ENCODE assay signal across 11 cellular contexts in the genomic region with DNA sequence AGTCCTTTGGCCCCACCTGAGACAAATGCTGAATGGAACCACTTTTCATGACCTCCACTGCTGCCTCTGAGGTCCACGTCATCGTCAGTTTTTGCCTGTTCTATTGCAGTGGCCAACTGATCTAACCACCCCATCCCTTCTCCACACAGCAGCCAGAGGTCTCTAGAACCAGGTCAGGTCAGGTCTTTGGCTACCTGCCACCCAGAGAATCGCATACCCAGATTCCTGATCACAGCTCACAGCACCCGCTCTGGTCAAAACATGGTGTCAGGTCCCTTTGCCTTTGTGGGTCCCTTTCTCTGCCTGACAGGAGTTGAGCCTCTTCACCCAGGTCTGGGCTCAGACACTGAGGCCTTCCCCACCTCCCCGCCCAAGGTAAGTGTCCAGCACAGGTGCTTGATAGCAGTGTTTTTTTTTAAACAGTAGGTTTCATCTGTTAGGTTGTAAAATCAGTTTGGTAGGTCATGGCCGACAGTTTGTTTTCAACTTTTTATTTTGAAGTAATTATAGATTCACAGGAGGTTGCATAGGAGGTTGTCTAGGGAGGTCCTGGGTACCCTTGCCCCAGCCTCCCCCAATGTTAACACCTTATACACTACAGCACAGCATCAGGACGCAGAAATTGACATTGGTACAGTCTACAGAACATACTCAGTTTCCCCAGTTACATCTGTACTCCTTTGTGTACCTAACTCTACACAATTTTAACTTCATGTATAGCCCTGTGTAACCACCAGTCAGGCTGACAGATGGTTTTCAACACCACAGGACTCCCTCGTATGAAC. TPM values are rescaled to one million over a fixed set of nuclear protein-coding genes. Genes with fewer than 3 reads are reported as not detected.
DNase-seq lines count a peak whose midpoint lies in the region; ATAC-seq and TF ChIP-seq lines count a peak whose summit lies in the region.
"Had no signal": no experiment of that assay in that cellular context is flagged by ENCODE, and none has a peak within 500 bp of the region (broad histone marks: within the 10 kb centered on the region; RNA-seq: fewer than 3 reads in every experiment).

No MANE protein-coding gene starts in this region.

- CTCF ChIA-PET in activated naive CD4-positive, alpha-beta T cell treated with anti-CD3 and anti-CD28 coated beads for 36 hours (lab: Charles Lee): no interaction called here

- intact Hi-C loops in activated naive CD4-positive, alpha-beta T cell treated with anti-CD3 and anti-CD28 coated beads for 36 hours (cut with micrococcal nuclease): no loop called here
- intact Hi-C loops in adrenal gland (cut with DNase I): no loop called here
- intact Hi-C loops in psoas muscle (cut with DNase I): loop anchor here (5.0 to 10.0 kb wide), 2 partner anchors 37 to 146 kb away; partner anchors contain the start of genes CDC45 (in 1 of the 2), CLTCL1 (in 1 of the 2) and UFD1 (in 1 of the 2)

- peak; percentile 65 to 80 (median 78) for ATAC-seq in psoas muscle

- H3K27me3 ChIP-seq in adrenal gland (no peaks in the 10 kb centered on the region), psoas muscle (ENCODE audit: insufficient read depth in 3 of 3, low read length in 2 of 3) (no peaks in the 10 kb centered on the region)
- H3K27me3 ChIP-seq: esophagus muscularis mucosa, vagina had no signal

- H3K27ac ChIP-seq in adrenal gland (no peak overlapping the region), psoas muscle (peak overlapping the region; percentile 73)
- H3K27ac ChIP-seq: esophagus muscularis mucosa, vagina had no signal

- H3K36me3 Mint-ChIP-seq in activated naive CD4-positive, alpha-beta T cell treated with anti-CD3 and anti-CD28 coated beads for 36 hours (ENCODE audit: low read depth): peaks cover 9% of the 10 kb centered on the region

- no peaks in the 10 kb centered on the region for H3K9me3 ChIP-seq in adrenal gland (replicated peaks in 1 of 3)
- H3K9me3 ChIP-seq in psoas muscle: no peaks in the 10 kb centered on the region
- H3K9me3 ChIP-seq: esophagus muscularis mucosa, vagina had no signal

- no peak for TF ChIP-seq POLR2A in adrenal gland (IDR thresholded peaks at IDR 0.05)

- TF ChIP-seq CTCF in adrenal gland (IDR thresholded peaks at IDR 0.05) (no peak), psoas muscle (IDR thresholded peaks at IDR 0.05) (no peak)

- H3K4me3 ChIP-seq in adrenal gland (no peak overlapping the region), psoas muscle (no peak overlapping the region)
- H3K4me3 ChIP-seq: esophagus muscularis mucosa, vagina had no signal

- peak overlapping the region; percentile 44 for H3K27ac Mint-ChIP-seq in activated naive CD4-positive, alpha-beta T cell treated with anti-CD3 and anti-CD28 coated beads for 36 hours
- H3K27ac Mint-ChIP-seq: activated naive CD8-positive, alpha-beta T cell treated with anti-CD3 and anti-CD28 coated beads, Interleukin-2, amount 10 ng/mL, durations not matched to agents 7 days and 5 days had no signal

- H3K4me1 ChIP-seq in adrenal gland (replicated peaks in 1 of 2) (peaks cover 0 to 6% of the 10 kb centered on the region in 2 donors), psoas muscle (peaks cover 65% of the 10 kb centered on the region)

- peaks cover 20% of the 10 kb centered on the region for H3K4me1 Mint-ChIP-seq in activated naive CD4-positive, alpha-beta T cell treated with anti-CD3 and anti-CD28 coated beads for 36 hours (ENCODE audit: low read depth)

- peaks cover 0 to 31% of the 10 kb centered on the region in 2 donors for H3K36me3 ChIP-seq in adrenal gland (replicated peaks in 1 of 2)
- peaks cover 0 to 39% of the 10 kb centered on the region in 2 donors for H3K36me3 ChIP-seq in psoas muscle (ENCODE audit: insufficient read depth in 1 of 2, low read depth in 1 of 2)

- no peaks in the 10 kb centered on the region for H3K9me3 Mint-ChIP-seq in activated naive CD4-positive, alpha-beta T cell treated with anti-CD3 and anti-CD28 coated beads for 36 hours
- H3K9me3 Mint-ChIP-seq: activated naive CD8-positive, alpha-beta T cell treated with anti-CD3 and anti-CD28 coated beads, Interleukin-2, amount 10 ng/mL, durations not matched to agents 7 days and 5 days had no signal

- no peak overlapping the region for H3K4me3 Mint-ChIP-seq in activated naive CD4-positive, alpha-beta T cell treated with anti-CD3 and anti-CD28 coated beads for 36 hours
- H3K4me3 Mint-ChIP-seq: activated naive CD8-positive, alpha-beta T cell treated with anti-CD3 and anti-CD28 coated beads, Interleukin-2, amount 10 ng/mL, durations not matched to agents 7 days and 5 days had no signal

- WGBS in adrenal gland, 4 donors: 66 to 83% (median 78%) methylated on average over 8 of the region's 8 CpGs
- WGBS in psoas muscle, 3 donors: 51 to 64% (median 57%) methylated on average over 8 of the region's 8 CpGs

- no peak for DNase-seq in activated naive CD4-positive, alpha-beta T cell treated with anti-CD3 and anti-CD28 coated beads for 36 hours
- no peak for DNase-seq in activated naive CD4-positive, alpha-beta T cell treated with anti-CD3 and anti-CD28 coated beads, Interleukin-2, amount 50 U/mL, for 16 hours
- DNase-seq in adrenal gland: peak in 6 of 7 donors; percentile 29 to 74 (median 55)
- peak; percentile 43 to 81 for DNase-seq in psoas muscle
- DNase-seq in D341Med (ENCODE audit: low spot score): no peak
- DNase-seq in NCI-H2171 (lab: John Stamatoyannopoulos, UW): no peak
- DNase-seq: activated naive CD8-positive, alpha-beta T cell treated with anti-CD3 and anti-CD28 coated beads, Interleukin-2, amount 10 ng/mL, durations not matched to agents 7 days and 5 days; mesendoderm; NCI-H1930 had no signal

- H3K27me3 Mint-ChIP-seq in activated naive CD4-positive, alpha-beta T cell treated with anti-CD3 and anti-CD28 coated beads for 36 hours (ENCODE audit: low read depth): no peaks in the 10 kb centered on the region
- H3K27me3 Mint-ChIP-seq: activated naive CD8-positive, alpha-beta T cell treated with anti-CD3 and anti-CD28 coated beads, Interleukin-2, amount 10 ng/mL, durations not matched to agents 7 days and 5 days had no signal

RNA-seq across cellular contexts. Expression of gene C22orf39, which starts 6.9 kb away (rescaled TPM):
- 10 to 100 TPM; 29.3 to 30.2 TPM for total RNA-seq in activated naive CD4-positive, alpha-beta T cell treated with anti-CD3 and anti-CD28 coated beads for 36 hours
- total RNA-seq in adrenal gland: 10 to 100 TPM; 27.5 to 72.5 (median 44.4) TPM
- polyA plus RNA-seq in adrenal gland: 10 to 100 TPM; 39.6 to 49.6 (median 48.0) TPM
- 100 to 1,000 TPM in 1 of 4 donors, 10 to 100 TPM in 3; 84.3 to 101 (median 92.3) TPM for total RNA-seq in psoas muscle
- polyA plus RNA-seq in psoas muscle: 100 to 1,000 TPM in 1 of 3 donors, 10 to 100 TPM in 2; 60.9 to 104 (median 66.7) TPM

RNA-seq across cellular contexts. Expression of gene MRPL40, which starts 8.3 kb away (rescaled TPM):
- total RNA-seq in activated naive CD4-positive, alpha-beta T cell treated with anti-CD3 and anti-CD28 coated beads for 36 hours: 10 to 100 TPM; 32.6 to 34.9 TPM
- total RNA-seq in adrenal gland (10 to 100 TPM; 22.4 to 60.3 (median 48.7) TPM), psoas muscle (10 to 100 TPM; 53.7 to 70.5 (median 58.2) TPM)
- polyA plus RNA-seq in adrenal gland (100 to 1,000 TPM in 1 of 3 donors, 10 to 100 TPM in 2; 73.6 to 132 (median 92.4) TPM), psoas muscle (10 to 100 TPM; 45.8 to 78.6 (median 62.3) TPM)

RNA-seq across cellular contexts. Expression of gene HIRA, which starts 9.1 kb away (rescaled TPM):
- 10 to 100 TPM; 16.2 to 18.0 TPM for total RNA-seq in activated naive CD4-positive, alpha-beta T cell treated with anti-CD3 and anti-CD28 coated beads for 36 hours
- 10 to 100 TPM; 16.6 to 47.8 (median 22.4) TPM for total RNA-seq in adrenal gland
- polyA plus RNA-seq in adrenal gland: 10 to 100 TPM in 2 of 3 donors, 1 to 10 TPM in 1; 8.4 to 18.5 (median 11.2) TPM
- total RNA-seq in psoas muscle: 10 to 100 TPM; 12.3 to 32.7 (median 18.8) TPM
- 10 to 100 TPM; 13.3 to 18.9 (median 14.4) TPM for polyA plus RNA-seq in psoas muscle

RNA-seq across cellular contexts. Expression of gene UFD1, which starts 38.4 kb away (rescaled TPM):
- total RNA-seq in activated naive CD4-positive, alpha-beta T cell treated with anti-CD3 and anti-CD28 coated beads for 36 hours: 10 to 100 TPM; 75.1 to 83.3 TPM
- total RNA-seq in adrenal gland (10 to 100 TPM; 20.1 to 68.9 (median 43.9) TPM), psoas muscle (10 to 100 TPM; 44.3 to 97.4 (median 58.4) TPM)
- polyA plus RNA-seq in adrenal gland (100 to 1,000 TPM in 1 of 3 donors, 10 to 100 TPM in 2; 42.6 to 128 (median 67.6) TPM), psoas muscle (100 to 1,000 TPM in 2 of 3 donors, 10 to 100 TPM in 1; 79.6 to 226 (median 124) TPM)

RNA-seq across cellular contexts. Expression of gene CDC45, which starts 39.1 kb away (rescaled TPM):
- total RNA-seq in activated naive CD4-positive, alpha-beta T cell treated with anti-CD3 and anti-CD28 coated beads for 36 hours: 10 to 100 TPM; 86.3 to 91.7 TPM
- total RNA-seq in adrenal gland (1 to 10 TPM in 4 of 8 donors, under 1 TPM in 3, not detected in 1; 0.87 to 2.7 (median 1.0) TPM), psoas muscle (under 1 TPM in 2 of 4 donors, not detected in 2; 0.50 to 0.71 TPM)
- polyA plus RNA-seq in adrenal gland (1 to 10 TPM in 2 of 3 donors, under 1 TPM in 1; 0.88 to 2.2 (median 2.0) TPM), psoas muscle (under 1 TPM; 0.30 to 0.77 (median 0.73) TPM)

Comparison
In these comparisons a context has a peak if more than half of its experiments do, and no peak if none do; other contexts are left out.
1. DNase-seq: peak in adrenal gland (6 of 7) and psoas muscle (2 of 2); none in activated naive CD4-positive, alpha-beta T cell treated with anti-CD3 and anti-CD28 coated beads for 36 hours (single experiment), activated naive CD4-positive, alpha-beta T cell treated with anti-CD3 and anti-CD28 coated beads, Interleukin-2, amount 50 U/mL, for 16 hours (single experiment), D341Med (single experiment) and NCI-H2171 (single experiment).
2. intact Hi-C loops: an anchor here in psoas muscle (5.0 to 10.0 kb wide); none called in activated naive CD4-positive, alpha-beta T cell treated with anti-CD3 and anti-CD28 coated beads for 36 hours and adrenal gland.